ENCODE assay signal across 1 cellular context in genomic region chr12:15789215-15790171, GRCh38.
TF ChIP-seq lines count a peak whose summit lies in the region.

Gene EPS8, minus strand, starts transcription at chr12:15789388. Its CDS starts 106,437 bp downstream, at chr12:15682951.

TF ChIP-seq in GM12878, 131 proteins besides CTCF, POLR2A, EP300 and RAD21 (continued from another document):
- TF ChIP-seq WRNIP1 (IDR thresholded peaks at IDR 0.05; ENCODE audit: borderline replicate concordance, low read depth, low read length) = no peak
- peak; percentile 76; the same call in 1 of the 2 replicates for TF ChIP-seq CBX5 (IDR thresholded peaks at IDR 0.05; ENCODE audit: low read depth)
- TF ChIP-seq NBN (IDR thresholded peaks at IDR 0.05) = peak; percentile 81
- no peak for TF ChIP-seq E2F4 (IDR thresholded peaks at IDR 0.05; ENCODE audit: low read depth, low read length)
- no peak for TF ChIP-seq TCF3 (IDR thresholded peaks at IDR 0.05; ENCODE audit: borderline replicate concordance, insufficient read depth, low read depth, low read length)
- TF ChIP-seq E4F1 (IDR thresholded peaks at IDR 0.05; ENCODE audit: borderline replicate concordance, partially characterized antibody) = no peak
- no peak for TF ChIP-seq RFX5 (IDR thresholded peaks at IDR 0.05; ENCODE audit: low read depth, low read length)
- no peak for TF ChIP-seq CREB1 (IDR thresholded peaks at IDR 0.05; ENCODE audit: low read depth)
- TF ChIP-seq TCF12 (IDR thresholded peaks at IDR 0.05; ENCODE audit: low read depth, low read length) = peak; percentile 23; the same call in 1 of the 2 replicates
